ENCODE assay signal across 21 cellular contexts in the genomic region with DNA sequence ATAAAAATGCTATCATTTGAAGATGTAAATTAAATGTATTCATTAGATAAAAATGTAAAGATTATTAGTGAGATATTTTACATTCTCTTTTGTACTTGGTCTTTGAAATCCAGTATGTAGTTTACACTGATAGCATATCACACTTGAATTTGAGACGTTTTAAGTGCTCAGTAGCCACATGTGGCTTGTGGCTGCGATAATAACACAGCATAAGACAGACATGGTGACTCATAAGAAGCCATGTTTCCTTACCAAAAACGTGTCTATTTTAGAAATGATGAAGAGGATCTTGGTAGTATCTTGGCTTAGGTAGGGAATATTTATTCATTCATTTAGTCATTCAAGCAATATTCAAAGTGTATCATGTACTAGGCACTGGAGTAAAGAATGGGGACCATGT.
DNase-seq lines count a peak whose midpoint lies in the region; ATAC-seq, FAIRE-seq and TF ChIP-seq lines count a peak whose summit lies in the region.
"Had no signal": no experiment of that assay in that cellular context is flagged by ENCODE, and none has a peak within 500 bp of the region (broad histone marks: within the 10 kb centered on the region; RNA-seq: fewer than 3 reads in every experiment).

No MANE protein-coding gene starts in this region.

- no peak overlapping the region for H3K27ac ChIP-seq in K562 (ENCODE audit: extremely low read depth, low read depth, low read length)
- H3K27ac ChIP-seq in A673 (ENCODE audit: low read depth, low read length, poor library complexity, severe bottlenecking) = no peak overlapping the region
- H3K27ac ChIP-seq in caudate nucleus (ENCODE audit: low read depth, low read length) = no peak overlapping the region
- H3K27ac ChIP-seq: C4-2B had no signal

- no peak overlapping the region for H3K4me3 ChIP-seq in K562
- H3K4me3 ChIP-seq in A673 (ENCODE audit: low read depth, low read length, poor library complexity, severe bottlenecking) = no peak overlapping the region

- FAIRE-seq in K562 (lab: Jason Lieb, UNC) = no peak
- FAIRE-seq: A204.1, D721Med, HTR-8/SVneo had no signal

- H3K27me3 ChIP-seq in K562 (ENCODE audit: control insufficient read depth in 2 of 2, insufficient read depth in 2 of 2, low read length in 2 of 2) (peaks cover 10 to 12% of the 10 kb centered on the region in 2 experiments; a peak in 3 of 5 replicates), A673 (replicated peaks; ENCODE audit: insufficient read depth, low read depth, low read length, poor library complexity) (no peaks in the 10 kb centered on the region)

- H3K9ac ChIP-seq in K562 (ENCODE audit: insufficient read depth in 1 of 2, low read depth in 2 of 2, low read length in 2 of 2) = no peak overlapping the region

- 0% methylated on average over 3 of the region's 3 CpGs for WGBS in K562 (ENCODE audit: insufficient coverage, low coverage, missing lambda C conversion rate)

- no peak overlapping the region for H2AFZ ChIP-seq in K562 (ENCODE audit: low read depth, low read length)

- BruUV-seq in K562 (replicated peaks; lab: Mats Ljungman, UMichigan) = no TSS peak
- BruUV-seq in A673 (replicated peaks; lab: Mats Ljungman, UMichigan) = no TSS peak

- POLR2A ChIA-PET in K562 (lab: Yijun Ruan, JAX) = interaction anchor here (0.6 kb wide), 1 partner anchor 656 kb away, joined by 3 read pairs; no protein-coding TSS in a partner anchor
- POLR2A ChIA-PET in A673 (lab: Charles Lee; ENCODE audit: low non-redundant PET) = no interaction called here

- no peak for TF ChIP-seq RAD21 in K562 (CRISPR knock-in tag; conservative IDR thresholded peaks at IDR 0.05 in 1 of 2, IDR thresholded peaks at IDR 0.05 in 1 of 2)

- in situ Hi-C loops in K562 (cut with MboI) = no loop called here

- no peaks in the 10 kb centered on the region for H3K9me1 ChIP-seq in K562 (ENCODE audit: control insufficient read depth, insufficient read depth, low read length)

- TF ChIP-seq CTCF in K562 (IDR thresholded peaks at IDR 0.05 in 2 of 3, conservative IDR thresholded peaks at IDR 0.05 in 1 of 3; ENCODE audit: insufficient read depth in 2 of 3, low read depth in 1 of 3, low read length in 3 of 3) = no peak
- TF ChIP-seq CTCF in A673 (conservative IDR thresholded peaks at IDR 0.05; ENCODE audit: low read depth, low read length) = no peak

- TF ChIP-seq EP300 in K562 (IDR thresholded peaks at IDR 0.05; ENCODE audit: low read length) = no peak

- no peaks in the 10 kb centered on the region for H3K4me1 ChIP-seq in K562 (replicated peaks in 1 of 2; ENCODE audit: control insufficient read depth in 2 of 2, insufficient read depth in 2 of 2, low read length in 2 of 2)
- no peaks in the 10 kb centered on the region for H3K4me1 ChIP-seq in A673 (ENCODE audit: insufficient read depth, low read length, poor library complexity, severe bottlenecking)
- H3K4me1 ChIP-seq: Caco-2 had no signal

- H4K20me1 ChIP-seq in K562 (replicated peaks; ENCODE audit: control insufficient read depth, insufficient read depth, low read length) = no peaks in the 10 kb centered on the region

- TF ChIP-seq POLR2A in K562 (conservative IDR thresholded peaks at IDR 0.05) = no peak

- peak; percentile 7 for DNase-seq in M059J (ENCODE audit: low read depth)
- peak; percentile 21 for DNase-seq in OCI-M1 (lab: John Stamatoyannopoulos, UW)
- DNase-seq in K562 (ENCODE audit: extremely low read depth in 1 of 4, low spot score in 3 of 4) = no peak
- DNase-seq in A673 (ENCODE audit: low spot score) = no peak
- DNase-seq in caudate nucleus (lab: John Stamatoyannopoulos, UW) = no peak
- no peak for DNase-seq in RKO (ENCODE audit: low spot score)
- DNase-seq: AML-193; Caco-2; CD4-positive, alpha-beta T cell; DMS153; DMS79; GF-D8; GOT3; H7; HFFc6; IMR-90 had no signal

- H3K4me2 ChIP-seq in K562 (ENCODE audit: insufficient read depth, low read length) = no peak overlapping the region

- CTCF ChIA-PET in K562 (lab: Yijun Ruan, JAX; ENCODE audit: low intra/inter-chr PET ratio) = no interaction called here
- CTCF ChIA-PET in A673 (lab: Charles Lee) = no interaction called here

- ATAC-seq in K562 = no peak
- ATAC-seq: HCT116 had no signal

- H3K79me2 ChIP-seq in K562 (ENCODE audit: control insufficient read depth, insufficient read depth, low read length) = no peaks in the 10 kb centered on the region

- H3K9me3 ChIP-seq in K562 (replicated peaks; ENCODE audit: control insufficient read depth, insufficient read depth, low read depth, low read length) = no peaks in the 10 kb centered on the region
- no peaks in the 10 kb centered on the region for H3K9me3 ChIP-seq in A673 (ENCODE audit: low read depth, low read length, poor library complexity, severe bottlenecking)
- H3K9me3 ChIP-seq: Caco-2 had no signal

- intact Hi-C loops in K562 (cut with micrococcal nuclease) (no loop called here), A673 (cut with micrococcal nuclease; ENCODE audit: unreplicated experiment) (no loop called here)

- H3K36me3 ChIP-seq in K562 (ENCODE audit: control insufficient read depth, insufficient read depth, low read length) (no peaks in the 10 kb centered on the region), A673 (ENCODE audit: insufficient read depth, low read length, poor library complexity, severe bottlenecking) (no peaks in the 10 kb centered on the region)

TF ChIP-seq in K562, 482 proteins besides CTCF, POLR2A, EP300 and RAD21:
- TF ChIP-seq ZNF217 (CRISPR knock-in tag; IDR thresholded peaks at IDR 0.05) (no peak), FOSL1 (tag; conservative IDR thresholded peaks at IDR 0.05) (peak; percentile 73)
- TF ChIP-seq, protein P1, sequence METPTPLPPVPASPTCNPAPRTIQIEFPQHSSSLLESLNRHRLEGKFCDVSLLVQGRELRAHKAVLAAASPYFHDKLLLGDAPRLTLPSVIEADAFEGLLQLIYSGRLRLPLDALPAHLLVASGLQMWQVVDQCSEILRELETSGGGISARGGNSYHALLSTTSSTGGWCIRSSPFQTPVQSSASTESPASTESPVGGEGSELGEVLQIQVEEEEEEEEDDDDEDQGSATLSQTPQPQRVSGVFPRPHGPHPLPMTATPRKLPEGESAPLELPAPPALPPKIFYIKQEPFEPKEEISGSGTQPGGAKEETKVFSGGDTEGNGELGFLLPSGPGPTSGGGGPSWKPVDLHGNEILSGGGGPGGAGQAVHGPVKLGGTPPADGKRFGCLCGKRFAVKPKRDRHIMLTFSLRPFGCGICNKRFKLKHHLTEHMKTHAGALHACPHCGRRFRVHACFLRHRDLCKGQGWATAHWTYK (CRISPR knock-in tag; IDR thresholded peaks at IDR 0.05) = 0 out of 2 replicates have a peak, but pooled peaks have one; percentile 50

Comparison
In these comparisons a context has a peak if more than half of its experiments do, and no peak if none do; other contexts are left out.
1. DNase-seq: peak in M059J (single experiment) and OCI-M1 (single experiment); none in K562 (0 of 4), A673 (single experiment), caudate nucleus (0 of 61) and RKO (single experiment).